31 cellular contexts compared by ENCODE assay signal in the genomic region with DNA sequence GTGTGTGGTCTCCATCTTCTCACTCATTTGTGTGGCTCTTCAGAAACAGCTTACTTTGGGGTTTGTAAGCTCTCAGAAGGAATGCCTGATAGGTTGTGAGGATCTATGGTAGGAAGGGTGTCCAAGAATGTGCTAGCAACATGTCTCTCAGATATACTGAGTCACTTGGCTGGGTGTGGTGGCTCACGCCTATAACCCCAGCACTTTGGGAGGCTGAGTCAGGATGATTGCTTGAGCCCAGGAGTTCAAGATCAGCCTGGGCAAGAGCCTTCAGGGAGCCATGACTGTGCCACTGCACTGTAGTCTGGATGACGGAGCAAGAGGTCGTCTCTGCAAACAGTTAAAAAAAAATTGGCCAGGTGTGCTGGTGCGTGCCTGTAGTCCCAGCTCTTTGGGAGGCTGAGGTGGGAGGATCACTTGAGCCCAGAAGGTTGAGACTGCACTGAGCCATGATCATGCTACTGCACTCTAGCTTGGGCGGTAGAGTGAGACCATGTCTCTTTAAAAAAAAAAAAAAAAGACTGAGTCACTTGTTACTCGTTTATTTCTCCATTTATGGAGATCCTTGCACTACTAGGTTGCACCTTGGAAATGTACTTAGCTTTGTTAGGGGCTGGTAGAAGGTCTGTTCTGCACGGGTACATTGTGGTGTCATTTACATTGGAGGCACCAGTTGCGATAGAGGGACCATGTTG.
A peak's percentile ranks its signal among the peaks of the same experiment; 100 is the strongest.
DNase-seq lines count a peak whose midpoint lies in the region; TF ChIP-seq lines count a peak whose summit lies in the region.
"Had no signal": no experiment of that assay in that cellular context is flagged by ENCODE, and none has a peak within 500 bp of the region (broad histone marks: within the 10 kb centered on the region; RNA-seq: fewer than 3 reads in every experiment).

No MANE protein-coding gene starts in this region.

- TF ChIP-seq CTCF in sigmoid colon (IDR thresholded peaks at IDR 0.05): no peak
- no peak for TF ChIP-seq CTCF in RWPE1 (conservative IDR thresholded peaks at IDR 0.05; ENCODE audit: low read depth)

- H3K4me1 Mint-ChIP-seq in activated naive CD4-positive, alpha-beta T cell treated with anti-CD3 and anti-CD28 coated beads, Interleukin-2, amount 10 ng/mL, durations not matched to agents 7 days and 5 days: no peaks in the 10 kb centered on the region
- H3K4me1 Mint-ChIP-seq: stimulated activated naive CD8-positive, alpha-beta T cell treated with anti-CD3 and anti-CD28 coated beads, Interleukin-15, amount 100 ng/mL, for 72 hours had no signal

- 83 to 87% methylated on average over 8 of the region's 8 CpGs for WGBS in sigmoid colon, 2 donors

- H3K4me3 ChIP-seq in sigmoid colon: no peak overlapping the region
- H3K4me3 ChIP-seq: neural progenitor cell, tibial artery had no signal

- TF ChIP-seq POLR2A in erythroblast (IDR thresholded peaks at IDR 0.05; ENCODE audit: low read length) (no peak), sigmoid colon (IDR thresholded peaks at IDR 0.05) (no peak)

- peaks cover 0 to 5% (median 2%) of the 10 kb centered on the region in 4 donors for H3K4me1 ChIP-seq in sigmoid colon
- H3K4me1 ChIP-seq: parathyroid adenoma, tibial artery had no signal

- CTCF ChIA-PET in activated naive CD4-positive, alpha-beta T cell treated with anti-CD3 and anti-CD28 coated beads, Interleukin-2, amount 10 ng/mL, durations not matched to agents 7 days and 5 days (lab: Charles Lee): no interaction called here
- CTCF ChIA-PET in RWPE1 (lab: Yijun Ruan, JAX): no interaction called here

- H3K36me3 Mint-ChIP-seq in activated naive CD4-positive, alpha-beta T cell treated with anti-CD3 and anti-CD28 coated beads, Interleukin-2, amount 10 ng/mL, durations not matched to agents 7 days and 5 days: peaks cover 3% of the 10 kb centered on the region
- H3K36me3 Mint-ChIP-seq: neural progenitor cell had no signal

- intact Hi-C loops in sigmoid colon (cut with DNase I): no loop called here

- H3K4me3 Mint-ChIP-seq in activated naive CD4-positive, alpha-beta T cell treated with anti-CD3 and anti-CD28 coated beads, Interleukin-2, amount 10 ng/mL, durations not matched to agents 7 days and 5 days: no peak overlapping the region
- H3K4me3 Mint-ChIP-seq: activated CD4-positive, alpha-beta memory T cell treated with anti-CD3 and anti-CD28 coated beads for 36 hours; central memory CD8-positive, alpha-beta T cell; endodermal cell; neural progenitor cell; stimulated activated naive CD8-positive, alpha-beta T cell treated with anti-CD3 and anti-CD28 coated beads, Interleukin-15, amount 100 ng/mL, for 72 hours; T-helper 2 cell treated with Interferon-gamma antibody and Interleukin-4, amounts not matched to agents 5 μg/mL and 100 μg/mL, for 36 hours had no signal

- TF ChIP-seq EP300 in sigmoid colon (IDR thresholded peaks at IDR 0.05): no peak

- H3K27ac ChIP-seq in sigmoid colon: no peak overlapping the region
- no peak overlapping the region for H3K27ac ChIP-seq in RWPE1
- H3K27ac ChIP-seq: C4-2B, neural progenitor cell, parathyroid adenoma, tibial artery had no signal

- DNase-seq in EH (ENCODE audit: low read depth): peak; percentile 35
- peak; percentile 40 for DNase-seq in HT1080 (ENCODE audit: low read depth)
- DNase-seq in erythroblast (lab: John Stamatoyannopoulos, UW): peak; percentile 38 to 62
- DNase-seq in renal cortical epithelial cell (ENCODE audit: low read depth): peak; percentile 64
- DNase-seq in activated naive CD4-positive, alpha-beta T cell treated with anti-CD3 and anti-CD28 coated beads, Interleukin-2, amount 10 ng/mL, durations not matched to agents 7 days and 5 days: no peak
- DNase-seq in NCI-H526 treated with DMSO at 0.1 percent for 48 hours (lab: John Stamatoyannopoulos, UW): no peak
- DNase-seq in sigmoid colon: no peak
- no peak for DNase-seq in RWPE1 (ENCODE audit: low spot score)
- DNase-seq: activated CD4-positive, alpha-beta memory T cell treated with anti-CD3 and anti-CD28 coated beads for 36 hours; activated CD4-positive, alpha-beta T cell treated with anti-CD3 and anti-CD28 coated beads for 1 hour; activated naive CD4-positive, alpha-beta T cell; COR-L47; DMS79; endodermal cell; GOT3; KBM-7; left ventricle myocardium superior; MM.1S; NCI-H1105 treated with DMSO at 0.1 percent for 48 hours; NCI-H187 treated with DMSO at 0.1 percent for 48 hours; NCI-H524 treated with DMSO at 0.1 percent for 48 hours; SIG-M5; stimulated activated CD4-positive, alpha-beta T cell treated with anti-CD3 and anti-CD28 coated beads, Interleukin-2, amount 100 ng/mL, for 24 hours; stimulated activated CD8-positive, alpha-beta memory T cell treated with anti-CD3 and anti-CD28 coated beads, Interleukin-4, amount 100 ng/mL, for 48 hours; stimulated activated naive CD8-positive, alpha-beta T cell treated with anti-CD3 and anti-CD28 coated beads, Interleukin-15, amount 100 ng/mL, for 72 hours; tibial artery had no signal

- no peaks in the 10 kb centered on the region for H3K9me3 Mint-ChIP-seq in activated naive CD4-positive, alpha-beta T cell treated with anti-CD3 and anti-CD28 coated beads, Interleukin-2, amount 10 ng/mL, durations not matched to agents 7 days and 5 days
- H3K9me3 Mint-ChIP-seq: activated CD4-positive, alpha-beta memory T cell treated with anti-CD3 and anti-CD28 coated beads for 36 hours; central memory CD8-positive, alpha-beta T cell; endodermal cell; neural progenitor cell; stimulated activated naive CD8-positive, alpha-beta T cell treated with anti-CD3 and anti-CD28 coated beads, Interleukin-15, amount 100 ng/mL, for 72 hours; T-helper 2 cell treated with Interferon-gamma antibody and Interleukin-4, amounts not matched to agents 5 μg/mL and 100 μg/mL, for 36 hours had no signal

- H3K27me3 ChIP-seq in sigmoid colon: no peaks in the 10 kb centered on the region
- H3K27me3 ChIP-seq: neural progenitor cell, tibial artery had no signal

- no peaks in the 10 kb centered on the region for H3K27me3 Mint-ChIP-seq in activated naive CD4-positive, alpha-beta T cell treated with anti-CD3 and anti-CD28 coated beads, Interleukin-2, amount 10 ng/mL, durations not matched to agents 7 days and 5 days
- H3K27me3 Mint-ChIP-seq: activated CD4-positive, alpha-beta memory T cell treated with anti-CD3 and anti-CD28 coated beads for 36 hours; central memory CD8-positive, alpha-beta T cell; stimulated activated naive CD8-positive, alpha-beta T cell treated with anti-CD3 and anti-CD28 coated beads, Interleukin-15, amount 100 ng/mL, for 72 hours had no signal

- POLR2A ChIA-PET in RWPE1 (lab: Yijun Ruan, JAX; ENCODE audit: low non-redundant PET): no interaction called here

- no peaks in the 10 kb centered on the region for H3K36me3 ChIP-seq in sigmoid colon
- H3K36me3 ChIP-seq: neural progenitor cell had no signal

- H3K9me3 ChIP-seq in sigmoid colon: no peaks in the 10 kb centered on the region
- H3K9me3 ChIP-seq: tibial artery had no signal

- no peak overlapping the region for H3K27ac Mint-ChIP-seq in activated naive CD4-positive, alpha-beta T cell treated with anti-CD3 and anti-CD28 coated beads, Interleukin-2, amount 10 ng/mL, durations not matched to agents 7 days and 5 days
- H3K27ac Mint-ChIP-seq: activated CD4-positive, alpha-beta memory T cell treated with anti-CD3 and anti-CD28 coated beads for 36 hours; endodermal cell; neural progenitor cell; T-helper 2 cell treated with Interferon-gamma antibody and Interleukin-4, amounts not matched to agents 5 μg/mL and 100 μg/mL, for 36 hours had no signal

Comparison
In these comparisons a context has a peak if more than half of its experiments do, and no peak if none do; other contexts are left out.
1. DNase-seq: peak in EH (single experiment), HT1080 (single experiment), erythroblast (2 of 2) and renal cortical epithelial cell (single experiment); none in activated naive CD4-positive, alpha-beta T cell treated with anti-CD3 and anti-CD28 coated beads, Interleukin-2, amount 10 ng/mL, durations not matched to agents 7 days and 5 days (single experiment), NCI-H526 treated with DMSO at 0.1 percent for 48 hours (single experiment), sigmoid colon (single experiment) and RWPE1 (single experiment).